ENCODE assay signal across 21 cellular contexts in genomic region chr13:51525567-51526165, GRCh38. TPM values are rescaled to one million over a fixed set of nuclear protein-coding genes. Genes with fewer than 3 reads are reported as not detected.
DNase-seq lines count a peak whose midpoint lies in the region; ATAC-seq, FAIRE-seq and TF ChIP-seq lines count a peak whose summit lies in the region.
"Had no signal": no experiment of that assay in that cellular context is flagged by ENCODE, and none has a peak within 500 bp of the region (broad histone marks: within the 10 kb centered on the region; RNA-seq: fewer than 3 reads in every experiment).

No MANE protein-coding gene starts in this region.

- TF ChIP-seq POLR2A in HepG2 (IDR thresholded peaks at IDR 0.05; ENCODE audit: insufficient read depth in 1 of 2, low read depth in 2 of 2, low read length in 2 of 2) = no peak
- no peak for TF ChIP-seq POLR2A in right lobe of liver (IDR thresholded peaks at IDR 0.05)

- H3K9me2 ChIP-seq in hepatocyte (replicated peaks; ENCODE audit: insufficient read depth) = no peaks in the 10 kb centered on the region

- H3K9ac ChIP-seq in HepG2 (ENCODE audit: insufficient read depth, low read depth, low read length) (no peak overlapping the region), adipocyte (ENCODE audit: low read length) (no peak overlapping the region)

- in situ Hi-C loops in HepG2 (cut with HindIII; ENCODE audit: extremely low pct_ligation_motif_present, low pct_unique_long_range_greater_than_20kb) = no loop called here

- H4K20me1 ChIP-seq in HepG2 (ENCODE audit: insufficient read depth, low read length) (no peaks in the 10 kb centered on the region), hepatocyte (ENCODE audit: insufficient read depth, poor library complexity, severe bottlenecking) (no peaks in the 10 kb centered on the region)

- H3K4me2 ChIP-seq in HepG2 (ENCODE audit: low read depth, low read length) = no peak overlapping the region
- H3K4me2 ChIP-seq in hepatocyte = no peak overlapping the region

- H3K4me3 ChIP-seq in HepG2 (replicated peaks in 1 of 3; ENCODE audit: insufficient read depth in 1 of 3, low read depth in 2 of 3, low read length in 3 of 3) (no peak overlapping the region), right lobe of liver (no peak overlapping the region), adipocyte (ENCODE audit: low read length) (no peak overlapping the region), hepatocyte (no peak overlapping the region)
- H3K4me3 ChIP-seq: adrenal gland, sigmoid colon, upper lobe of right lung had no signal

- no peak overlapping the region for H3K27ac Mint-ChIP-seq in stimulated activated effector memory CD8-positive, alpha-beta T cell treated with anti-CD3 and anti-CD28 coated beads, Interleukin-12 subunit alpha, Interleukin-12 subunit beta, amount 100 ng/mL, for 72 hours
- H3K27ac Mint-ChIP-seq: CD4-positive, alpha-beta T cell; effector memory CD8-positive, alpha-beta T cell; T-helper 1 cell treated with Interleukin-12 subunit alpha and Interleukin-12 subunit beta and Interleukin-4 antibody, amounts not matched to agents 30 μg/mL and 1 μg/mL, for 36 hours had no signal

- CTCF ChIA-PET in HepG2 (lab: Yijun Ruan, JAX; ENCODE audit: low intra/inter-chr PET ratio, low total read pairs) = no interaction called here

- H3K4me1 Mint-ChIP-seq in stimulated activated effector memory CD8-positive, alpha-beta T cell treated with anti-CD3 and anti-CD28 coated beads, Interleukin-12 subunit alpha, Interleukin-12 subunit beta, amount 100 ng/mL, for 72 hours = peaks cover 19% of the 10 kb centered on the region

- H3K27me3 ChIP-seq in HepG2 (ENCODE audit: control insufficient read depth in 1 of 2, insufficient read depth in 2 of 2, low read length in 2 of 2) (no peaks in the 10 kb centered on the region), right lobe of liver (no peaks in the 10 kb centered on the region), adipocyte (replicated peaks; ENCODE audit: control insufficient read depth, insufficient read depth, low read length) (no peaks in the 10 kb centered on the region), hepatocyte (no peaks in the 10 kb centered on the region)
- H3K27me3 ChIP-seq: adrenal gland, sigmoid colon, upper lobe of right lung had no signal

- peak overlapping the region; percentile 6 for H2AFZ ChIP-seq in HepG2 (ENCODE audit: low read length)
- no peak overlapping the region for H2AFZ ChIP-seq in hepatocyte

- no peak for FAIRE-seq in HepG2 (lab: Jason Lieb, UNC)
- FAIRE-seq: H54 had no signal

- no peak overlapping the region for H3K27ac ChIP-seq in HepG2 (ENCODE audit: extremely low read length, insufficient read depth, low read length)
- no peak overlapping the region for H3K27ac ChIP-seq in right lobe of liver
- H3K27ac ChIP-seq in hepatocyte = peak overlapping the region; percentile 84
- H3K27ac ChIP-seq: adrenal gland, sigmoid colon, upper lobe of right lung had no signal

- TF ChIP-seq EP300 in HepG2 (IDR thresholded peaks at IDR 0.05; ENCODE audit: low read depth in 2 of 2, low read length in 2 of 2) = no peak
- no peak for TF ChIP-seq EP300 in HepG2 (CRISPR knock-in tag; IDR thresholded peaks at IDR 0.05; ENCODE audit: borderline replicate concordance)

- H3K36me3 ChIP-seq in HepG2 (replicated peaks in 1 of 2; ENCODE audit: control insufficient read depth in 1 of 2, insufficient read depth in 2 of 2, low read length in 2 of 2) = no peaks in the 10 kb centered on the region
- H3K36me3 ChIP-seq in right lobe of liver = no peaks in the 10 kb centered on the region
- H3K36me3 ChIP-seq in adipocyte (ENCODE audit: control insufficient read depth, insufficient read depth, low read length, severe bottlenecking) = no peaks in the 10 kb centered on the region
- H3K36me3 ChIP-seq in hepatocyte (replicated peaks; ENCODE audit: insufficient read depth, low read depth) = no peaks in the 10 kb centered on the region
- H3K36me3 ChIP-seq: adrenal gland, sigmoid colon, upper lobe of right lung had no signal

- H3K4me3 Mint-ChIP-seq in stimulated activated effector memory CD8-positive, alpha-beta T cell treated with anti-CD3 and anti-CD28 coated beads, Interleukin-12 subunit alpha, Interleukin-12 subunit beta, amount 100 ng/mL, for 72 hours = no peak overlapping the region
- H3K4me3 Mint-ChIP-seq: CD4-positive, alpha-beta T cell; central memory CD8-positive, alpha-beta T cell; effector memory CD8-positive, alpha-beta T cell; T-helper 1 cell treated with Interleukin-12 subunit alpha and Interleukin-12 subunit beta and Interleukin-4 antibody, amounts not matched to agents 30 μg/mL and 1 μg/mL, for 36 hours had no signal

- intact Hi-C loops in HepG2 (cut with micrococcal nuclease; ENCODE audit: unreplicated experiment) = no loop called here
- intact Hi-C loops in right lobe of liver (cut with DNase I) = no loop called here

- BruUV-seq in HepG2 (replicated peaks; lab: Mats Ljungman, UMichigan) = no TSS peak

- H3K4me1 ChIP-seq in HepG2 (ENCODE audit: insufficient read depth, low read length) (peaks cover 77% of the 10 kb centered on the region), right lobe of liver (peaks cover 0 to 35% (median 11%) of the 10 kb centered on the region in 4 donors), adipocyte (ENCODE audit: control insufficient read depth, insufficient read depth, low read length) (peaks cover 11% of the 10 kb centered on the region), hepatocyte (ENCODE audit: insufficient read depth) (peaks cover 7% of the 10 kb centered on the region)
- H3K4me1 ChIP-seq: sigmoid colon had no signal

- H3K9me3 ChIP-seq in HepG2 (ENCODE audit: low read length) (no peaks in the 10 kb centered on the region), right lobe of liver (no peaks in the 10 kb centered on the region), adipocyte (ENCODE audit: control insufficient read depth, low read length) (no peaks in the 10 kb centered on the region), hepatocyte (ENCODE audit: low read depth) (no peaks in the 10 kb centered on the region)
- H3K9me3 ChIP-seq: adrenal gland, sigmoid colon, upper lobe of right lung had no signal

- DNase-seq in HepG2 (ENCODE audit: low spot score) (no peak), right lobe of liver (no peak), adipocyte (ENCODE audit: low read depth) (peak; percentile 10), hepatocyte (ENCODE audit: low spot score) (no peak), HPDE6-E6E7 (ENCODE audit: extremely low spot score) (no peak), cerebellar nuclear complex (lab: John Stamatoyannopoulos, UW) (no peak), NCI-H526 (lab: John Stamatoyannopoulos, UW) (no peak)
- no peak for DNase-seq in stimulated activated effector memory CD8-positive, alpha-beta T cell treated with anti-CD3 and anti-CD28 coated beads, Interleukin-12 subunit alpha, Interleukin-12 subunit beta, amount 100 ng/mL, for 72 hours (ENCODE audit: low spot score in 2 of 2)
- DNase-seq: adrenal gland; CD4-positive, alpha-beta T cell; effector memory CD8-positive, alpha-beta T cell; left colon; NCI-H2081; NCI-H510A treated with DMSO at 0.1 percent for 48 hours; occipital lobe; sigmoid colon; stimulated activated CD4-positive, alpha-beta T cell treated with anti-CD3 and anti-CD28 coated beads, Interleukin-2, amount 100 ng/mL, for 24 hours; upper lobe of right lung had no signal

- no peak for TF ChIP-seq RAD21 in HepG2 (CRISPR knock-in tag; IDR thresholded peaks at IDR 0.05)

- TF ChIP-seq CTCF in HepG2 (CRISPR knock-in tag; IDR thresholded peaks at IDR 0.05) (no peak), right lobe of liver (IDR thresholded peaks at IDR 0.05) (no peak), hepatocyte (IDR thresholded peaks at IDR 0.05; ENCODE audit: poor library complexity) (no peak)

- POLR2A ChIA-PET in HepG2 (lab: Yijun Ruan, JAX) = interaction anchor here (1.5 to 6.1 kb wide), 2 partner anchors 11 to 73 kb away, joined by 4 to 43 read pairs; partner anchors contain the start of gene INTS6

- no peaks in the 10 kb centered on the region for H3K9me3 Mint-ChIP-seq in stimulated activated effector memory CD8-positive, alpha-beta T cell treated with anti-CD3 and anti-CD28 coated beads, Interleukin-12 subunit alpha, Interleukin-12 subunit beta, amount 100 ng/mL, for 72 hours

- H3K79me2 ChIP-seq in HepG2 (ENCODE audit: insufficient read depth, low read length) (no peaks in the 10 kb centered on the region), hepatocyte (no peaks in the 10 kb centered on the region)

- no peaks in the 10 kb centered on the region for H3K36me3 Mint-ChIP-seq in stimulated activated effector memory CD8-positive, alpha-beta T cell treated with anti-CD3 and anti-CD28 coated beads, Interleukin-12 subunit alpha, Interleukin-12 subunit beta, amount 100 ng/mL, for 72 hours

- WGBS in HepG2 (ENCODE audit: low lambda C conversion rate) = 90% methylated on average over 5 of the region's 5 CpGs
- WGBS in right lobe of liver (ENCODE audit: insufficient coverage, low coverage, low lambda C conversion rate, missing lambda C conversion rate) = 74% methylated on average over 5 of the region's 5 CpGs
- 76% methylated on average over 5 of the region's 5 CpGs for WGBS in hepatocyte (ENCODE audit: low lambda C conversion rate, missing lambda C conversion rate)

- ATAC-seq in HepG2 (no peak), right lobe of liver (no peak)
- peak; percentile 73 for ATAC-seq in stimulated activated effector memory CD8-positive, alpha-beta T cell treated with anti-CD3 and anti-CD28 coated beads, Interleukin-12 subunit alpha, Interleukin-12 subunit beta, amount 100 ng/mL, for 72 hours
- ATAC-seq: effector memory CD8-positive, alpha-beta T cell; left colon; upper lobe of right lung had no signal

RNA-seq across cellular contexts. Expression of gene WDFY2, which starts 58.6 kb away (rescaled TPM):
- total RNA-seq in HepG2 (2016; rRNA removed; fragmentation: Illumina TruSeq; extraction: Trizol) = 16.4 and 22.6 TPM in 2 replicates
- total RNA-seq in HepG2 (2016; cell fraction: cytosol; rRNA removed; fragmentation: Illumina TruSeq; extraction: Trizol; ENCODE audit: low read depth) = 2.3 and 2.6 TPM in 2 replicates
- total RNA-seq in HepG2 (2016; cell fraction: insoluble cytoplasmic fraction; rRNA removed; fragmentation: Illumina TruSeq; extraction: Trizol) = 17.3 and 21.4 TPM in 2 replicates
- 5.6 and 7.0 TPM in 2 replicates for total RNA-seq in HepG2 (2016; cell fraction: membrane; rRNA removed; fragmentation: Illumina TruSeq; extraction: Trizol)
- total RNA-seq in HepG2 (2016; cell fraction: nucleus; rRNA removed; fragmentation: Illumina TruSeq; extraction: Trizol) = 70.9 and 71.5 TPM in 2 replicates
- polyA plus RNA-seq in HepG2 (2011; rRNA removed) = 27.0 and 27.5 TPM in 2 replicates
- 8.0 and 11.1 TPM in 2 replicates for polyA plus RNA-seq in HepG2 (2011; cell fraction: cytosol; rRNA removed)
- polyA plus RNA-seq in HepG2 (2011; cell fraction: nucleus; rRNA removed) = 67.6 and 71.9 TPM in 2 replicates
- 21.4 and 23.6 TPM in 2 replicates for polyA plus RNA-seq in HepG2 (2012)
- polyA plus RNA-seq in HepG2 (2016; cell fraction: cytosol; fragmentation: Illumina TruSeq; extraction: Trizol; ENCODE audit: low read depth) = 1.3 and 1.7 TPM in 2 replicates
- 16.8 and 17.1 TPM in 2 replicates for polyA plus RNA-seq in HepG2 (2016; cell fraction: insoluble cytoplasmic fraction; fragmentation: Illumina TruSeq; extraction: Trizol; ENCODE audit: low read depth)
- polyA plus RNA-seq in HepG2 (2016; cell fraction: membrane; fragmentation: Illumina TruSeq; extraction: Trizol; ENCODE audit: low read depth) = 3.4 and 3.7 TPM in 2 replicates
- 63.8 and 64.3 TPM in 2 replicates for polyA plus RNA-seq in HepG2 (2016; cell fraction: nucleus; fragmentation: Illumina TruSeq; extraction: Trizol; ENCODE audit: insufficient read depth, low read depth)
- polyA minus RNA-seq in HepG2 (2011; rRNA and poly(A)+ RNA removed; ENCODE audit: low replicate concordance) = 10.1 and 51.6 TPM in 2 replicates
- polyA minus RNA-seq in HepG2 (2011; cell fraction: cytosol; rRNA and poly(A)+ RNA removed) = 12.9 and 15.9 TPM in 2 replicates
- 150 and 174 TPM in 2 replicates for polyA minus RNA-seq in HepG2 (2011; cell fraction: nucleus; rRNA and poly(A)+ RNA removed)
- total RNA-seq in right lobe of liver = 10 to 100 TPM in 1 of 6 experiments, 1 to 10 TPM in 5; 4.5 to 12.0 (median 7.3) TPM
- 8.8 and 9.1 TPM in 2 replicates for total RNA-seq in hepatocyte
- polyA plus RNA-seq in hepatocyte = 9.0 and 17.9 TPM in 2 replicates
